In the genomic region with DNA sequence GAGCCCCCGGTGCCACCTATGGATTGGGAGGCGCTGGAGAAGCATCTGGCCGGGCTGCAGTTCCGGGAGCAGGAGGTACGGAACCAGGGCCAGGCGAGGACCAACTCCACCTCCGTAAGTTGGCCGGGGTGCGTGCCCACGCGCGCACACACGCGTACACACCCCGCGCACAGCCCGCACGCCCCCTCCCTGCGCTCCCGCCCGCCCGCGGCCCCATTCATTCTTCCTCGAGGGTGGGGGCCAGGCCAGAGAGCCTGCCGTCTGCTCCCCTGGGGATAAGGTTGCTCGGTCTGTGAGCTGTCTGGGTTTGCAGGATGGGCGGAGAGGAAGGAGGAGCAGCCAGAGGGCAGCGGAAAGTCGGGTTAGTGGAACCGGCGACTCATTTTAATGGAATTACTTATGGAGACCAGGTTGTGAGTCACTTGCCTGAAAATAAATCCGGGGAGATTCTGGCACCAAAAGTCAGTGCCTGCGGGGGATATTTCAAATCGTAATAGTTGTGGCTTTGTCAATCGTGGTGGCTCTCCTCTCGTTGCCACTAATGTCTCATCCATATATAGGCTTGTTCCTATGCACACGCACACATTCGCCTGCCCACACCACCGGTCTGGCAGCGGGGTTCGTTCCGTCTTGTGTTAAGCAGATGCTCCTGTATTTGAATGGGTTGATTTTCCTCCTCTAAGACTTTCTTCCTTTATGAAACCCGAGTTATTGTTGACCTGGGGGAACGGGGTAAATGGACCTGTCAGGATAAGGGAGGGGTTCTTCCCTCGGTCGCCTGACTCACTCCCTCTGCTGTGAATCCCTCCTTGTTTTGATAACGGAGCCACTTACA, we compare ENCODE assay signal across 8 cellular contexts.
DNase-seq lines count a peak whose midpoint lies in the region; ATAC-seq and TF ChIP-seq lines count a peak whose summit lies in the region.

No MANE protein-coding gene starts in this region.

- H3K9me3 Mint-ChIP-seq in brain = peaks cover 0 to 4% (median 0%) of the 10 kb centered on the region in 5 experiments

- in situ Hi-C loops in GM13976 (cut with MboI; ENCODE audit: low sequenced_read_pairs, unreplicated experiment) = no loop called here

- no peaks in the 10 kb centered on the region for H3K36me3 Mint-ChIP-seq in brain

- H3K4me3 Mint-ChIP-seq in brain = peak overlapping the region; percentile 89 to 92 (median 92)

- TF ChIP-seq POLR2A in prostate gland (IDR thresholded peaks at IDR 0.05) = peak; percentile 20

- ATAC-seq in GM18502 (IDR thresholded peaks at IDR 0.05; ENCODE audit: poor library complexity, unreplicated experiment) (no peak), HG02852 (IDR thresholded peaks at IDR 0.05; ENCODE audit: unreplicated experiment) (no peak)

- TF ChIP-seq CTCF in AG04449 (IDR thresholded peaks at IDR 0.05; ENCODE audit: insufficient read depth, low read length, missing control alignments) (no peak), GM13976 (IDR thresholded peaks at IDR 0.05; ENCODE audit: borderline replicate concordance, control extremely low read depth, extremely low read depth, insufficient read depth, missing control alignments) (no peak), brain (conservative IDR thresholded peaks at IDR 0.05) (no peak), prostate gland (IDR thresholded peaks at IDR 0.05) (no peak)

- CTCF ChIA-PET in AG04449 (lab: Yijun Ruan, JAX) = interaction anchor here (1.1 to 13.5 kb wide), 12 partner anchors 10 to 241 kb away, joined by 3 to 131 read pairs (median 9); no protein-coding TSS in a partner anchor

- POLR2A ChIA-PET in AG04449 (lab: Yijun Ruan, JAX) = interaction anchor here (1.0 to 3.8 kb wide), 7 partner anchors 11 to 119 kb away, joined by 3 to 39 read pairs (median 4); no protein-coding TSS in a partner anchor

- H3K27me3 Mint-ChIP-seq in brain = peaks cover 27% of the 10 kb centered on the region

- peaks cover 38% of the 10 kb centered on the region for H3K4me1 Mint-ChIP-seq in brain

- peak overlapping the region; percentile 88 to 89 for H3K27ac ChIP-seq in prostate gland

- H3K4me3 ChIP-seq in AG04449 (ENCODE audit: low read depth, low read length) = peak overlapping the region; percentile 89
- H3K4me3 ChIP-seq in prostate gland = peak overlapping the region; percentile 51 to 59

- DNase-seq in AG04449 (ENCODE audit: low read depth, low spot score) (peak; percentile 97), GM13976 (ENCODE audit: low spot score) (peak; percentile 40), NCI-H526 (lab: John Stamatoyannopoulos, UW) (peak; percentile 59 to 79), hypothalamus (lab: John Stamatoyannopoulos, UW) (peak in 37 of 51 donors; percentile 13 to 75 (median 42)), prostate gland (ENCODE audit: low spot score) (peak; percentile 73)

- no peaks in the 10 kb centered on the region for H3K4me1 ChIP-seq in prostate gland (replicated peaks)

- peak overlapping the region; percentile 67 to 94 (median 86) for H3K27ac Mint-ChIP-seq in brain

- WGBS in prostate gland = under 1% methylated on average over 47 of the region's 47 CpGs

- intact Hi-C loops in prostate gland (cut with DNase I) = loop anchor here (2.0 to 5.0 kb wide), 2 partner anchors 30 to 107 kb away; no protein-coding TSS in a partner anchor

- H3K9me3 ChIP-seq in prostate gland = no peaks in the 10 kb centered on the region

- no peaks in the 10 kb centered on the region for H3K27me3 ChIP-seq in prostate gland (replicated peaks; ENCODE audit: insufficient read depth)

- no peaks in the 10 kb centered on the region for H3K36me3 ChIP-seq in prostate gland

Comparison
In these comparisons a context has a peak if more than half of its experiments do, and no peak if none do; other contexts are left out.
1. DNase-seq: peak in every context shown above with its lines; median percentile 97 in AG04449; 73 in prostate gland; 69 in NCI-H526; 42 in hypothalamus; 40 in GM13976.